Comparison of ENCODE assay signal across 8 cellular contexts in genomic region chr5:80399553-80400239, GRCh38. TPM values are rescaled to one million over a fixed set of nuclear protein-coding genes. Genes with fewer than 3 reads are reported as not detected.
DNase-seq lines count a peak whose midpoint lies in the region; ATAC-seq lines count a peak whose summit lies in the region.

No MANE protein-coding gene starts in this region.

- no peaks in the 10 kb centered on the region for H3K27me3 Mint-ChIP-seq in dendritic cell treated with granulocyte-macrophage colony-stimulating factor and Interleukin-4, amounts not matched to agents 40 ng/mL and 50 ng/mL, for 4 days

- H3K4me1 Mint-ChIP-seq in dendritic cell treated with granulocyte-macrophage colony-stimulating factor and Interleukin-4, amounts not matched to agents 40 ng/mL and 50 ng/mL, for 4 days (ENCODE audit: low read depth): peaks cover 23% of the 10 kb centered on the region
- no peaks in the 10 kb centered on the region for H3K4me1 Mint-ChIP-seq in stimulated activated effector memory CD8-positive, alpha-beta T cell treated with anti-CD3 and anti-CD28 coated beads, Interleukin-12 subunit alpha, Interleukin-12 subunit beta, amount 100 ng/mL, for 72 hours

- intact Hi-C loops in dendritic cell treated with granulocyte-macrophage colony-stimulating factor and Interleukin-4, amounts not matched to agents 40 ng/mL and 50 ng/mL, for 4 days (cut with micrococcal nuclease): loop anchor here (1.0 to 10.0 kb wide), 2 partner anchors 8 to 145 kb away; partner anchors contain the start of gene SERINC5

- H3K36me3 Mint-ChIP-seq in dendritic cell treated with granulocyte-macrophage colony-stimulating factor and Interleukin-4, amounts not matched to agents 40 ng/mL and 50 ng/mL, for 4 days (ENCODE audit: low read depth): peaks cover 6% of the 10 kb centered on the region
- H3K36me3 Mint-ChIP-seq in stimulated activated effector memory CD8-positive, alpha-beta T cell treated with anti-CD3 and anti-CD28 coated beads, Interleukin-12 subunit alpha, Interleukin-12 subunit beta, amount 100 ng/mL, for 72 hours: no peaks in the 10 kb centered on the region

- H3K4me3 Mint-ChIP-seq in dendritic cell treated with granulocyte-macrophage colony-stimulating factor and Interleukin-4, amounts not matched to agents 40 ng/mL and 50 ng/mL, for 4 days: no peak overlapping the region
- H3K4me3 Mint-ChIP-seq in stimulated activated effector memory CD8-positive, alpha-beta T cell treated with anti-CD3 and anti-CD28 coated beads, Interleukin-12 subunit alpha, Interleukin-12 subunit beta, amount 100 ng/mL, for 72 hours: no peak overlapping the region

- DNase-seq in EH (ENCODE audit: low read depth) (peak; percentile 36), HT1080 (ENCODE audit: low read depth) (peak; percentile 63), NCI-H2081 treated with DMSO at 0.1 percent for 48 hours (lab: John Stamatoyannopoulos, UW) (no peak), ecto neural progenitor cell (ENCODE audit: low spot score) (no peak), NCI-H146 (lab: John Stamatoyannopoulos, UW) (no peak)
- DNase-seq in stimulated activated effector memory CD8-positive, alpha-beta T cell treated with anti-CD3 and anti-CD28 coated beads, Interleukin-12 subunit alpha, Interleukin-12 subunit beta, amount 100 ng/mL, for 72 hours (ENCODE audit: low spot score in 2 of 2): no peak

- H3K27ac Mint-ChIP-seq in dendritic cell treated with granulocyte-macrophage colony-stimulating factor and Interleukin-4, amounts not matched to agents 40 ng/mL and 50 ng/mL, for 4 days: peak overlapping the region; percentile 83
- H3K27ac Mint-ChIP-seq in stimulated activated effector memory CD8-positive, alpha-beta T cell treated with anti-CD3 and anti-CD28 coated beads, Interleukin-12 subunit alpha, Interleukin-12 subunit beta, amount 100 ng/mL, for 72 hours: no peak overlapping the region

- no peaks in the 10 kb centered on the region for H3K9me3 Mint-ChIP-seq in dendritic cell treated with granulocyte-macrophage colony-stimulating factor and Interleukin-4, amounts not matched to agents 40 ng/mL and 50 ng/mL, for 4 days
- no peaks in the 10 kb centered on the region for H3K9me3 Mint-ChIP-seq in stimulated activated effector memory CD8-positive, alpha-beta T cell treated with anti-CD3 and anti-CD28 coated beads, Interleukin-12 subunit alpha, Interleukin-12 subunit beta, amount 100 ng/mL, for 72 hours

- ATAC-seq in GM21447 (IDR thresholded peaks at IDR 0.05; ENCODE audit: unreplicated experiment): peak; percentile 83
- peak; percentile 88 for ATAC-seq in stimulated activated effector memory CD8-positive, alpha-beta T cell treated with anti-CD3 and anti-CD28 coated beads, Interleukin-12 subunit alpha, Interleukin-12 subunit beta, amount 100 ng/mL, for 72 hours

RNA-seq across cellular contexts. Expression of gene ZFYVE16, which starts 8.2 kb away (rescaled TPM):
- total RNA-seq in HT1080 (2014; rRNA removed; shearing (Covaris generic)): 9.0 and 10.3 TPM in 2 replicates
- 6.9 and 7.9 TPM in 2 replicates for polyA plus RNA-seq in HT1080 (2015; cell fraction: cytosol; rRNA removed)
- 42.7 and 47.6 TPM in 2 replicates for polyA plus RNA-seq in HT1080 (2015; cell fraction: nucleus; rRNA removed)

Comparison
In these comparisons a context has a peak if more than half of its experiments do, and no peak if none do; other contexts are left out.
1. DNase-seq: peak in EH (single experiment) and HT1080 (single experiment); none in stimulated activated effector memory CD8-positive, alpha-beta T cell treated with anti-CD3 and anti-CD28 coated beads, Interleukin-12 subunit alpha, Interleukin-12 subunit beta, amount 100 ng/mL, for 72 hours (0 of 2), NCI-H2081 treated with DMSO at 0.1 percent for 48 hours (single experiment), ecto neural progenitor cell (single experiment) and NCI-H146 (single experiment).